8 cellular contexts compared by ENCODE assay signal in genomic region chr14:89276424-89276975, GRCh38.
A peak's percentile ranks its signal among the peaks of the same experiment; 100 is the strongest.
DNase-seq lines count a peak whose midpoint lies in the region; ATAC-seq lines count a peak whose summit lies in the region.

No MANE protein-coding gene starts in this region.

- H3K9me3 Mint-ChIP-seq in activated T-helper 1 cell treated with anti-CD3 and anti-CD28 coated beads, Interleukin-12 subunit alpha, Interleukin-12 subunit beta, Interleukin-2, Interleukin-4 antibody, amounts not matched to agents 30 ng/mL and 10 ng/mL and 1 ng/mL, durations not matched to agents 14 hours and 24 hours and 36 hours, result peaks cover 4% of the 10 kb centered on the region

- ATAC-seq in GM19468 (IDR thresholded peaks at IDR 0.05; ENCODE audit: extremely low read depth, unreplicated experiment) (peak; percentile 72), HG03558 (IDR thresholded peaks at IDR 0.05; ENCODE audit: extremely low read depth, unreplicated experiment) (peak; percentile 93)

- H3K27me3 Mint-ChIP-seq in activated T-helper 1 cell treated with anti-CD3 and anti-CD28 coated beads, Interleukin-12 subunit alpha, Interleukin-12 subunit beta, Interleukin-2, Interleukin-4 antibody, amounts not matched to agents 30 ng/mL and 10 ng/mL and 1 ng/mL, durations not matched to agents 14 hours and 24 hours and 36 hours (ENCODE audit: insufficient read depth), result no peaks in the 10 kb centered on the region

- intact Hi-C loops in activated T-helper 1 cell treated with anti-CD3 and anti-CD28 coated beads, Interleukin-12 subunit alpha, Interleukin-12 subunit beta, Interleukin-2, Interleukin-4 antibody, amounts not matched to agents 30 ng/mL and 10 ng/mL and 1 ng/mL, durations not matched to agents 14 hours and 24 hours and 36 hours (cut with micrococcal nuclease), result loop anchor here (1.0 to 5.0 kb wide), 9 partner anchors 28 to 344 kb away; no protein-coding TSS in a partner anchor

- H3K36me3 Mint-ChIP-seq in activated T-helper 1 cell treated with anti-CD3 and anti-CD28 coated beads, Interleukin-12 subunit alpha, Interleukin-12 subunit beta, Interleukin-2, Interleukin-4 antibody, amounts not matched to agents 30 ng/mL and 10 ng/mL and 1 ng/mL, durations not matched to agents 14 hours and 24 hours and 36 hours (ENCODE audit: low read depth), result peaks cover 49% of the 10 kb centered on the region

- peaks cover 79% of the 10 kb centered on the region for H3K4me1 Mint-ChIP-seq in activated T-helper 1 cell treated with anti-CD3 and anti-CD28 coated beads, Interleukin-12 subunit alpha, Interleukin-12 subunit beta, Interleukin-2, Interleukin-4 antibody, amounts not matched to agents 30 ng/mL and 10 ng/mL and 1 ng/mL, durations not matched to agents 14 hours and 24 hours and 36 hours (ENCODE audit: low read depth)

- H3K4me3 Mint-ChIP-seq in activated T-helper 1 cell treated with anti-CD3 and anti-CD28 coated beads, Interleukin-12 subunit alpha, Interleukin-12 subunit beta, Interleukin-2, Interleukin-4 antibody, amounts not matched to agents 30 ng/mL and 10 ng/mL and 1 ng/mL, durations not matched to agents 14 hours and 24 hours and 36 hours, result peak overlapping the region; percentile 70

- DNase-seq in DMS79 treated with DMSO at 0.1 percent for 48 hours (lab: John Stamatoyannopoulos, UW) (peak; percentile 65), DMS114 treated with DMSO at 0.1 percent for 48 hours (lab: John Stamatoyannopoulos, UW; ENCODE audit: unreplicated experiment) (no peak), DMS53 (lab: John Stamatoyannopoulos, UW) (no peak), NCI-H1436 treated with DMSO at 0.1 percent for 48 hours (lab: John Stamatoyannopoulos, UW) (no peak)
- DNase-seq in activated T-helper 1 cell treated with anti-CD3 and anti-CD28 coated beads, Interleukin-12 subunit alpha, Interleukin-12 subunit beta, Interleukin-2, Interleukin-4 antibody, amounts not matched to agents 30 ng/mL and 10 ng/mL and 1 ng/mL, durations not matched to agents 14 hours and 24 hours and 36 hours (ENCODE audit: low spot score), result peak; percentile 78
- peak; percentile 74 to 75 for DNase-seq in stimulated activated CD4-positive, alpha-beta T cell treated with anti-CD3 and anti-CD28 coated beads, Interleukin-15, amount 100 ng/mL, for 48 hours (ENCODE audit: low read depth in 2 of 2)

- H3K27ac Mint-ChIP-seq in activated T-helper 1 cell treated with anti-CD3 and anti-CD28 coated beads, Interleukin-12 subunit alpha, Interleukin-12 subunit beta, Interleukin-2, Interleukin-4 antibody, amounts not matched to agents 30 ng/mL and 10 ng/mL and 1 ng/mL, durations not matched to agents 14 hours and 24 hours and 36 hours, result peak overlapping the region; percentile 98

Comparison
In these comparisons a context has a peak if more than half of its experiments do, and no peak if none do; other contexts are left out.
1. DNase-seq: peak in DMS79 treated with DMSO at 0.1 percent for 48 hours (single experiment), activated T-helper 1 cell treated with anti-CD3 and anti-CD28 coated beads, Interleukin-12 subunit alpha, Interleukin-12 subunit beta, Interleukin-2, Interleukin-4 antibody, amounts not matched to agents 30 ng/mL and 10 ng/mL and 1 ng/mL, durations not matched to agents 14 hours and 24 hours and 36 hours (single experiment) and stimulated activated CD4-positive, alpha-beta T cell treated with anti-CD3 and anti-CD28 coated beads, Interleukin-15, amount 100 ng/mL, for 48 hours (2 of 2); none in DMS114 treated with DMSO at 0.1 percent for 48 hours (single experiment), DMS53 (single experiment) and NCI-H1436 treated with DMSO at 0.1 percent for 48 hours (single experiment).